ENCODE assay signal across 9 cellular contexts in genomic region chr19:37304190-37304883, GRCh38.
DNase-seq lines count a peak whose midpoint lies in the region; ATAC-seq and TF ChIP-seq lines count a peak whose summit lies in the region.
"Had no signal": no experiment of that assay in that cellular context is flagged by ENCODE, and none has a peak within 500 bp of the region (broad histone marks: within the 10 kb centered on the region; RNA-seq: fewer than 3 reads in every experiment).

No MANE protein-coding gene starts in this region.

- H3K4me1 ChIP-seq in fibroblast of lung (ENCODE audit: control insufficient read depth, extremely low read depth, insufficient read depth, low read length) = no peaks in the 10 kb centered on the region

- no peaks in the 10 kb centered on the region for H4K20me1 ChIP-seq in fibroblast of lung (ENCODE audit: control insufficient read depth, extremely low read depth, insufficient read depth, low read length)

- peak overlapping the region in 3 of 4 experiments; percentile 7 to 54 (median 50) for H3K4me3 ChIP-seq in fibroblast of lung (replicated peaks in 1 of 4; ENCODE audit: control extremely low read depth in 1 of 4, insufficient read depth in 1 of 4, low read depth in 3 of 4, low read length in 4 of 4)

- TF ChIP-seq CTCF in fibroblast of lung (conservative IDR thresholded peaks at IDR 0.05 in 1 of 2, IDR thresholded peaks at IDR 0.05 in 1 of 2; ENCODE audit: low read depth in 1 of 2, low read length in 2 of 2) = no peak
- TF ChIP-seq CTCF in nephron progenitor cell (IDR thresholded peaks at IDR 0.05) = no peak

- peaks cover 8% of the 10 kb centered on the region for H3K4me1 Mint-ChIP-seq in stimulated activated naive CD8-positive, alpha-beta T cell treated with anti-CD3 and anti-CD28 coated beads, Interleukin-15, amount 100 ng/mL, for 72 hours
- no peaks in the 10 kb centered on the region for H3K4me1 Mint-ChIP-seq in nephron progenitor cell

- peaks cover 14% of the 10 kb centered on the region for H3K27me3 Mint-ChIP-seq in stimulated activated naive CD8-positive, alpha-beta T cell treated with anti-CD3 and anti-CD28 coated beads, Interleukin-15, amount 100 ng/mL, for 72 hours
- no peaks in the 10 kb centered on the region for H3K27me3 Mint-ChIP-seq in nephron progenitor cell (ENCODE audit: low read depth, poor library complexity)

- H3K27ac Mint-ChIP-seq in stimulated activated naive CD8-positive, alpha-beta T cell treated with anti-CD3 and anti-CD28 coated beads, Interleukin-15, amount 100 ng/mL, for 72 hours = peak overlapping the region in 1 of 2 donors; percentile 46
- no peak overlapping the region for H3K27ac Mint-ChIP-seq in nephron progenitor cell

- H3K79me2 ChIP-seq in fibroblast of lung (ENCODE audit: control insufficient read depth, insufficient read depth, low read length) = no peaks in the 10 kb centered on the region

- H3K27me3 ChIP-seq in fibroblast of lung (ENCODE audit: control insufficient read depth, insufficient read depth, low read length) = no peaks in the 10 kb centered on the region

- DNase-seq in stimulated activated naive CD8-positive, alpha-beta T cell treated with anti-CD3 and anti-CD28 coated beads, Interleukin-15, amount 100 ng/mL, for 72 hours = no peak
- no peak for DNase-seq in stimulated activated naive CD8-positive, alpha-beta T cell treated with anti-CD3 and anti-CD28 coated beads, Interleukin-15, Interleukin-2, amounts not matched to agents 100 U/mL and 50 U/mL, for 24 hours
- DNase-seq in fibroblast of lung (ENCODE audit: low read depth in 2 of 2) (peak in 1 of 2 donors; percentile 20), nephron progenitor cell (peak; percentile 28), H4 (ENCODE audit: low spot score) (no peak), DMS153 treated with DMSO at 0.1 percent for 48 hours (lab: John Stamatoyannopoulos, UW; ENCODE audit: unreplicated experiment) (no peak)
- DNase-seq: central memory CD4-positive, alpha-beta T cell had no signal

- peak overlapping the region; percentile 29 to 70 for H3K4me3 Mint-ChIP-seq in stimulated activated naive CD8-positive, alpha-beta T cell treated with anti-CD3 and anti-CD28 coated beads, Interleukin-15, amount 100 ng/mL, for 72 hours
- peak overlapping the region; percentile 82 for H3K4me3 Mint-ChIP-seq in nephron progenitor cell

- peaks cover 12% of the 10 kb centered on the region for H3K36me3 Mint-ChIP-seq in nephron progenitor cell (ENCODE audit: low read depth)

- no peak overlapping the region for H3K27ac ChIP-seq in fibroblast of lung (ENCODE audit: insufficient read depth, low read length)

- H3K9me3 Mint-ChIP-seq in stimulated activated naive CD8-positive, alpha-beta T cell treated with anti-CD3 and anti-CD28 coated beads, Interleukin-15, amount 100 ng/mL, for 72 hours = peaks cover 14 to 33% of the 10 kb centered on the region in 2 donors
- peaks cover 55% of the 10 kb centered on the region for H3K9me3 Mint-ChIP-seq in nephron progenitor cell

- no peaks in the 10 kb centered on the region for H3K9me3 ChIP-seq in fibroblast of lung (ENCODE audit: control insufficient read depth, insufficient read depth, low read depth, low read length)

- peak overlapping the region; percentile 13 for H3K4me2 ChIP-seq in fibroblast of lung (ENCODE audit: extremely low read depth, insufficient read depth, low read length)

- H3K9ac ChIP-seq in fibroblast of lung (ENCODE audit: insufficient read depth, low read length) = no peak overlapping the region

- no peak for ATAC-seq in stimulated activated naive CD8-positive, alpha-beta T cell treated with anti-CD3 and anti-CD28 coated beads, Interleukin-15, amount 100 ng/mL, for 72 hours
- ATAC-seq in stimulated activated naive CD8-positive, alpha-beta T cell treated with anti-CD3 and anti-CD28 coated beads, Interleukin-15, Interleukin-2, amounts not matched to agents 100 U/mL and 50 U/mL, for 24 hours = no peak
- ATAC-seq in GM21515 (IDR thresholded peaks at IDR 0.05; ENCODE audit: unreplicated experiment) = no peak
- no peak for ATAC-seq in GM19463 (IDR thresholded peaks at IDR 0.05; ENCODE audit: unreplicated experiment)

- H2AFZ ChIP-seq in fibroblast of lung (ENCODE audit: low read length) = no peak overlapping the region

- no peaks in the 10 kb centered on the region for H3K36me3 ChIP-seq in fibroblast of lung (ENCODE audit: control insufficient read depth, insufficient read depth, low read length)
